8 cellular contexts compared by ENCODE assay signal in genomic region chr10:24951201-24952145, GRCh38. TPM values are rescaled to one million over a fixed set of nuclear protein-coding genes. Genes with fewer than 3 reads are reported as not detected.
DNase-seq lines count a peak whose midpoint lies in the region; ATAC-seq and TF ChIP-seq lines count a peak whose summit lies in the region.

No MANE protein-coding gene starts in this region.

- no peaks in the 10 kb centered on the region for H3K9me3 ChIP-seq in sigmoid colon

- no peaks in the 10 kb centered on the region for H3K36me3 Mint-ChIP-seq in activated T-cell treated with anti-CD3 and anti-CD28 coated beads, Interleukin-2, amount 50 U/mL, for 4 hours (ENCODE audit: insufficient read depth)

- peak overlapping the region; percentile 69 for H3K4me3 Mint-ChIP-seq in activated T-cell treated with anti-CD3 and anti-CD28 coated beads, Interleukin-2, amount 50 U/mL, for 4 hours

- H3K27me3 ChIP-seq in sigmoid colon, result no peaks in the 10 kb centered on the region

- TF ChIP-seq EP300 in sigmoid colon (IDR thresholded peaks at IDR 0.05), result no peak

- H3K9me3 Mint-ChIP-seq in activated T-cell treated with anti-CD3 and anti-CD28 coated beads, Interleukin-2, amount 50 U/mL, for 4 hours, result no peaks in the 10 kb centered on the region

- H3K27me3 Mint-ChIP-seq in activated T-cell treated with anti-CD3 and anti-CD28 coated beads, Interleukin-2, amount 50 U/mL, for 4 hours (ENCODE audit: low read depth), result no peaks in the 10 kb centered on the region

- H3K4me3 ChIP-seq in sigmoid colon, result peak overlapping the region; percentile 50 to 78 (median 73)

- no peaks in the 10 kb centered on the region for H3K36me3 ChIP-seq in sigmoid colon

- 23 to 51% methylated on average over 10 of the region's 10 CpGs for WGBS in sigmoid colon, 2 donors

- DNase-seq in activated T-cell treated with anti-CD3 and anti-CD28 coated beads, Interleukin-2, amount 50 U/mL, for 4 hours, result no peak
- DNase-seq in activated T-cell treated with anti-CD3 and anti-CD28 coated beads for 4 hours (no peak), NCI-H1436 treated with DMSO at 0.1 percent for 48 hours (lab: John Stamatoyannopoulos, UW) (peak; percentile 45), hypothalamus (lab: John Stamatoyannopoulos, UW) (peak in 30 of 51 donors; percentile 13 to 85 (median 43)), sigmoid colon (no peak), epidermal melanocyte (ENCODE audit: insufficient read length, low spot score) (no peak)

- no peak for TF ChIP-seq CTCF in sigmoid colon (IDR thresholded peaks at IDR 0.05)

- H3K4me1 Mint-ChIP-seq in activated T-cell treated with anti-CD3 and anti-CD28 coated beads, Interleukin-2, amount 50 U/mL, for 4 hours (ENCODE audit: low read depth), result peaks cover 23% of the 10 kb centered on the region

- no peak for ATAC-seq in activated T-cell treated with anti-CD3 and anti-CD28 coated beads, Interleukin-2, amount 50 U/mL, for 4 hours
- no peak for ATAC-seq in GM18505 (IDR thresholded peaks at IDR 0.05; ENCODE audit: unreplicated experiment)

- intact Hi-C loops in sigmoid colon (cut with DNase I), result loop anchor here (5.0 to 10.0 kb wide), 3 partner anchors 66 to 307 kb away; partner anchors contain the start of genes ARHGAP21, ENKUR and THNSL1

- H3K27ac ChIP-seq in angular gyrus (ENCODE audit: low read depth, low read length) (peak overlapping the region; percentile 95), sigmoid colon (peak overlapping the region; percentile 74 to 87 (median 82))

- TF ChIP-seq POLR2A in sigmoid colon (IDR thresholded peaks at IDR 0.05), result no peak
- no peak for TF ChIP-seq POLR2A in GM18505 (IDR thresholded peaks at IDR 0.05; ENCODE audit: borderline replicate concordance, extremely low read depth, insufficient read depth, insufficient read length)

- peaks cover 0 to 22% (median 17%) of the 10 kb centered on the region in 4 donors for H3K4me1 ChIP-seq in sigmoid colon

RNA-seq across cellular contexts. Expression of gene PRTFDC1, which starts 0.9 kb away (rescaled TPM):
- total RNA-seq in activated T-cell treated with anti-CD3 and anti-CD28 coated beads, Interleukin-2, amount 50 U/mL, for 4 hours, result under 1 TPM; 0.16 to 0.47 (median 0.46) TPM
- 10 to 100 TPM in 3 of 4 donors, 1 to 10 TPM in 1; 7.7 to 17.2 (median 12.3) TPM for total RNA-seq in sigmoid colon
- 1 to 10 TPM; 6.0 to 9.6 (median 6.6) TPM for polyA plus RNA-seq in sigmoid colon

Comparison
In these comparisons a context has a peak if more than half of its experiments do, and no peak if none do; other contexts are left out.
1. DNase-seq: peak in NCI-H1436 treated with DMSO at 0.1 percent for 48 hours (single experiment) and hypothalamus (30 of 51); none in activated T-cell treated with anti-CD3 and anti-CD28 coated beads, Interleukin-2, amount 50 U/mL, for 4 hours (single experiment), activated T-cell treated with anti-CD3 and anti-CD28 coated beads for 4 hours (single experiment), sigmoid colon (single experiment) and epidermal melanocyte (single experiment).
2. RNA of gene PRTFDC1, which starts 0.9 kb away (total RNA-seq): 7.7 to 17.2 TPM in sigmoid colon; 0.16 to 0.47 TPM in activated T-cell treated with anti-CD3 and anti-CD28 coated beads, Interleukin-2, amount 50 U/mL, for 4 hours; every median in the first group is over 4 times any median in the second.